Comparison of ENCODE assay signal across 12 cellular contexts in the genomic region with DNA sequence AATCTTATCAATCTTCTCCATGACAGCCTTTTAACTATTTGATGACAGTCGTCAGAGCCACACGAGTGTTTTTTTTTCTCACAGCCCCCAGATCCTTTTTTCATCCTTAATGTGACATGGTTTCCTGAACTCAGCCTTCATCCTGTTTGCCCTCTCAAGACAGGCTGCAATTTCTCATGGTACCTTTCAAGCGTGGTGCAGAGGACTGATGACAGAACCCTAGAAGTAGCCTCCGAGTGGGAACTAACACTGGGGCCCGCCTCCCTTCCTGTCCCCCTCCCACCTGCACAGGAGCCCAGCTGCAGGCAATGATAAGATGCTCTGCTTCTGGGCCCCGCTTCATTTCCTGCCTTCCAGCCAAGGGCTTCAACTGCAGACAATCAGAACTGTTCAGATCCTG.
A peak's percentile ranks its signal among the peaks of the same experiment; 100 is the strongest.
DNase-seq lines count a peak whose midpoint lies in the region; ATAC-seq and TF ChIP-seq lines count a peak whose summit lies in the region.
"Had no signal": no experiment of that assay in that cellular context is flagged by ENCODE, and none has a peak within 500 bp of the region (broad histone marks: within the 10 kb centered on the region; RNA-seq: fewer than 3 reads in every experiment).

No MANE protein-coding gene starts in this region.

- TF ChIP-seq CTCF in activated CD8-positive, alpha-beta T cell treated with anti-CD3 and anti-CD28 coated beads for 36 hours (IDR thresholded peaks at IDR 0.05) = no peak
- TF ChIP-seq CTCF in type B pancreatic cell (conservative IDR thresholded peaks at IDR 0.05) = no peak
- no peak for TF ChIP-seq CTCF in right atrium auricular region (IDR thresholded peaks at IDR 0.05)

- POLR2A ChIA-PET in activated CD8-positive, alpha-beta T cell treated with anti-CD3 and anti-CD28 coated beads for 36 hours (lab: Charles Lee) = no interaction called here

- H3K9me3 Mint-ChIP-seq in activated CD8-positive, alpha-beta T cell treated with anti-CD3 and anti-CD28 coated beads for 36 hours = peaks cover 2% of the 10 kb centered on the region
- H3K9me3 Mint-ChIP-seq in effector memory CD8-positive, alpha-beta T cell = no peaks in the 10 kb centered on the region
- H3K9me3 Mint-ChIP-seq in type B pancreatic cell = no peaks in the 10 kb centered on the region

- peak; percentile 80 for ATAC-seq in activated CD8-positive, alpha-beta T cell treated with anti-CD3 and anti-CD28 coated beads for 36 hours
- peak; percentile 54 for ATAC-seq in effector memory CD8-positive, alpha-beta T cell (replicated peaks)

- peak overlapping the region; percentile 85 for H3K27ac Mint-ChIP-seq in activated CD8-positive, alpha-beta T cell treated with anti-CD3 and anti-CD28 coated beads for 36 hours
- peak overlapping the region; percentile 6 to 80 for H3K27ac Mint-ChIP-seq in effector memory CD8-positive, alpha-beta T cell
- H3K27ac Mint-ChIP-seq in type B pancreatic cell = no peak overlapping the region

- H3K27ac ChIP-seq in right atrium auricular region = no peak overlapping the region
- H3K27ac ChIP-seq: cardiac muscle cell, sigmoid colon, uterus had no signal

- no peaks in the 10 kb centered on the region for H3K36me3 ChIP-seq in right atrium auricular region
- H3K36me3 ChIP-seq: cardiac muscle cell, sigmoid colon, uterus had no signal

- no peak overlapping the region for H3K4me3 ChIP-seq in right atrium auricular region
- H3K4me3 ChIP-seq: cardiac muscle cell, sigmoid colon, uterus had no signal

- CTCF ChIA-PET in activated CD8-positive, alpha-beta T cell treated with anti-CD3 and anti-CD28 coated beads for 36 hours (lab: Charles Lee) = interaction anchor here (1.0 to 1.8 kb wide), 2 partner anchors 116 to 297 kb away, joined by 3 to 5 read pairs; no protein-coding TSS in a partner anchor

- no peaks in the 10 kb centered on the region for H3K4me1 ChIP-seq in right atrium auricular region
- H3K4me1 ChIP-seq: sigmoid colon, uterus had no signal

- no peaks in the 10 kb centered on the region for H3K27me3 ChIP-seq in right atrium auricular region
- H3K27me3 ChIP-seq: cardiac muscle cell, sigmoid colon, uterus had no signal

- peak; percentile 65 to 70 for DNase-seq in Kasumi-1 (lab: John Stamatoyannopoulos, UW)
- peak; percentile 79 for DNase-seq in activated CD8-positive, alpha-beta T cell treated with anti-CD3 and anti-CD28 coated beads for 36 hours
- peak; percentile 5 to 33 (median 10) for DNase-seq in effector memory CD8-positive, alpha-beta T cell
- DNase-seq in stimulated activated CD8-positive, alpha-beta memory T cell treated with anti-CD3 and anti-CD28 coated beads, Interleukin-4, amount 100 ng/mL, for 24 hours (ENCODE audit: low read depth) = peak; percentile 16
- no peak for DNase-seq in ecto neural progenitor cell (ENCODE audit: low spot score)
- DNase-seq in type B pancreatic cell (ENCODE audit: extremely low spot score, unreplicated experiment) = no peak
- DNase-seq in NCI-H2227 (lab: John Stamatoyannopoulos, UW; ENCODE audit: unreplicated experiment) = no peak
- no peak for DNase-seq in right atrium auricular region (ENCODE audit: low spot score)
- DNase-seq: NCI-H510A, sigmoid colon, uterus had no signal

- H3K36me3 Mint-ChIP-seq in activated CD8-positive, alpha-beta T cell treated with anti-CD3 and anti-CD28 coated beads for 36 hours (ENCODE audit: low read depth) = no peaks in the 10 kb centered on the region
- H3K36me3 Mint-ChIP-seq in effector memory CD8-positive, alpha-beta T cell (ENCODE audit: insufficient read depth) = peaks cover 3% of the 10 kb centered on the region
- no peaks in the 10 kb centered on the region for H3K36me3 Mint-ChIP-seq in type B pancreatic cell

- H3K4me1 Mint-ChIP-seq in activated CD8-positive, alpha-beta T cell treated with anti-CD3 and anti-CD28 coated beads for 36 hours (ENCODE audit: low read depth) = peaks cover 67% of the 10 kb centered on the region
- H3K4me1 Mint-ChIP-seq in effector memory CD8-positive, alpha-beta T cell (ENCODE audit: low read depth in 2 of 2) = peaks cover 41 to 57% of the 10 kb centered on the region in 2 donors
- peaks cover 7% of the 10 kb centered on the region for H3K4me1 Mint-ChIP-seq in type B pancreatic cell (ENCODE audit: unreplicated experiment)

- no peaks in the 10 kb centered on the region for H3K9me3 ChIP-seq in right atrium auricular region
- H3K9me3 ChIP-seq: sigmoid colon, uterus had no signal

- intact Hi-C loops in activated CD8-positive, alpha-beta T cell treated with anti-CD3 and anti-CD28 coated beads for 36 hours (cut with micrococcal nuclease) = no loop called here

- H3K27me3 Mint-ChIP-seq in activated CD8-positive, alpha-beta T cell treated with anti-CD3 and anti-CD28 coated beads for 36 hours = no peaks in the 10 kb centered on the region
- H3K27me3 Mint-ChIP-seq in effector memory CD8-positive, alpha-beta T cell = no peaks in the 10 kb centered on the region
- peaks cover 6% of the 10 kb centered on the region for H3K27me3 Mint-ChIP-seq in type B pancreatic cell

- H3K4me3 Mint-ChIP-seq in activated CD8-positive, alpha-beta T cell treated with anti-CD3 and anti-CD28 coated beads for 36 hours = peak overlapping the region; percentile 12
- H3K4me3 Mint-ChIP-seq in effector memory CD8-positive, alpha-beta T cell = peak overlapping the region; percentile 33 to 67
- H3K4me3 Mint-ChIP-seq in type B pancreatic cell = no peak overlapping the region

Comparison
In these comparisons a context has a peak if more than half of its experiments do, and no peak if none do; other contexts are left out.
1. DNase-seq: peak in Kasumi-1 (2 of 2), activated CD8-positive, alpha-beta T cell treated with anti-CD3 and anti-CD28 coated beads for 36 hours (single experiment), effector memory CD8-positive, alpha-beta T cell (3 of 3) and stimulated activated CD8-positive, alpha-beta memory T cell treated with anti-CD3 and anti-CD28 coated beads, Interleukin-4, amount 100 ng/mL, for 24 hours (single experiment); none in ecto neural progenitor cell (single experiment), type B pancreatic cell (single experiment), NCI-H2227 (single experiment) and right atrium auricular region (single experiment).